ENCODE assay signal across 16 cellular contexts in genomic region chr18:44897445-44898215, GRCh38.
DNase-seq lines count a peak whose midpoint lies in the region; ATAC-seq lines count a peak whose summit lies in the region.
"Had no signal": no experiment of that assay in that cellular context is flagged by ENCODE, and none has a peak within 500 bp of the region (broad histone marks: within the 10 kb centered on the region; RNA-seq: fewer than 3 reads in every experiment).

No MANE protein-coding gene starts in this region.

- no peaks in the 10 kb centered on the region for H3K27me3 Mint-ChIP-seq in naive B cell

- no peak overlapping the region for H3K4me3 Mint-ChIP-seq in naive B cell
- H3K4me3 Mint-ChIP-seq: activated naive CD4-positive, alpha-beta T cell treated with anti-CD3 and anti-CD28 coated beads for 36 hours had no signal

- H3K9me3 Mint-ChIP-seq in naive B cell: no peaks in the 10 kb centered on the region
- H3K9me3 Mint-ChIP-seq: activated naive CD4-positive, alpha-beta T cell treated with anti-CD3 and anti-CD28 coated beads for 36 hours had no signal

- no peak overlapping the region for H3K9ac ChIP-seq in neuronal stem cell (ENCODE audit: low read depth, low read length, poor library complexity)

- H3K23ac ChIP-seq in neuronal stem cell (ENCODE audit: low read depth, low read length, poor library complexity): no peak overlapping the region

- H3K14ac ChIP-seq in neuronal stem cell (ENCODE audit: low read length): no peak overlapping the region

- no peak overlapping the region for H3K27ac ChIP-seq in neuronal stem cell (replicated peaks; ENCODE audit: low read length)
- H3K27ac ChIP-seq: coronary artery, foreskin keratinocyte, SJSA1, suprapubic skin had no signal

- no peak overlapping the region for H2BK12ac ChIP-seq in neuronal stem cell (ENCODE audit: low read length)

- H3K4ac ChIP-seq in neuronal stem cell (ENCODE audit: low read length): no peak overlapping the region

- H3K18ac ChIP-seq in neuronal stem cell (ENCODE audit: low read length): no peak overlapping the region

- H2BK15ac ChIP-seq in neuronal stem cell (ENCODE audit: low read length): no peak overlapping the region

- DNase-seq in DMS153 treated with DMSO at 0.1 percent for 48 hours (lab: John Stamatoyannopoulos, UW; ENCODE audit: unreplicated experiment): peak; percentile 64
- peak; percentile 72 for DNase-seq in NCI-H1105 (lab: John Stamatoyannopoulos, UW)
- peak; percentile 95 for DNase-seq in NCI-H748 treated with DMSO at 0.1 percent for 48 hours (lab: John Stamatoyannopoulos, UW)
- no peak for DNase-seq in naive B cell
- no peak for DNase-seq in neuronal stem cell (ENCODE audit: low spot score)
- DNase-seq: activated CD8-positive, alpha-beta memory T cell treated with anti-CD3 and anti-CD28 coated beads, Interleukin-2, amount 50 U/mL, for 4 hours; activated naive CD4-positive, alpha-beta T cell treated with anti-CD3 and anti-CD28 coated beads for 36 hours; foreskin keratinocyte; GF-D8; NCI-H2227 treated with DMSO at 0.1 percent for 48 hours; stimulated activated CD4-positive, alpha-beta T cell treated with anti-CD3 and anti-CD28 coated beads, Interleukin-1b, Interleukin-23, amount 100 ng/mL, for 48 hours had no signal

- no peaks in the 10 kb centered on the region for H3K79me1 ChIP-seq in neuronal stem cell (ENCODE audit: low read depth, low read length)

- WGBS in neuronal stem cell (ENCODE audit: extremely low coverage in 2 of 2, insufficient read length in 2 of 2, insufficient replicate concordance in 1 of 2), 2 donors: no CpG with 5 or more reads among the region's 8 CpGs

- peaks cover 4 to 7% of the 10 kb centered on the region in 2 donors for H3K4me1 ChIP-seq in neuronal stem cell (ENCODE audit: control insufficient read depth in 2 of 2, insufficient read depth in 1 of 2, low read depth in 1 of 2, low read length in 2 of 2)

- peaks cover 38 to 70% (median 56%) of the 10 kb centered on the region in 3 donors for H3K4me1 Mint-ChIP-seq in naive B cell

- no peak overlapping the region for H2AFZ ChIP-seq in neuronal stem cell (ENCODE audit: low read length)

- H2BK5ac ChIP-seq in neuronal stem cell (ENCODE audit: low read length): no peak overlapping the region

- no peak overlapping the region for H2BK120ac ChIP-seq in neuronal stem cell (ENCODE audit: low read depth, low read length)

- H3K9me3 ChIP-seq in neuronal stem cell (replicated peaks in 1 of 2; ENCODE audit: control insufficient read depth in 2 of 2, insufficient read depth in 1 of 2, low read depth in 1 of 2, low read length in 2 of 2): no peaks in the 10 kb centered on the region
- H3K9me3 ChIP-seq: SJSA1, suprapubic skin had no signal

- H3K36me3 Mint-ChIP-seq in naive B cell: peaks cover 8 to 9% of the 10 kb centered on the region in 2 donors

- no peak overlapping the region for H3K4me2 ChIP-seq in neuronal stem cell (ENCODE audit: insufficient read depth, low read length, poor library complexity, severe bottlenecking)

- no peak overlapping the region for H2AK5ac ChIP-seq in neuronal stem cell (ENCODE audit: low read depth, low read length)

- no peaks in the 10 kb centered on the region for H3K36me3 ChIP-seq in neuronal stem cell (replicated peaks in 1 of 2; ENCODE audit: control insufficient read depth in 2 of 2, insufficient read depth in 2 of 2, low read length in 2 of 2)
- H3K36me3 ChIP-seq: SJSA1, suprapubic skin had no signal

- no peak overlapping the region for H4K8ac ChIP-seq in neuronal stem cell (ENCODE audit: low read depth, low read length)

- no peak overlapping the region for H4K91ac ChIP-seq in neuronal stem cell (ENCODE audit: low read depth, low read length, poor library complexity)

- no peaks in the 10 kb centered on the region for H3K27me3 ChIP-seq in neuronal stem cell (ENCODE audit: control insufficient read depth in 3 of 3, insufficient read depth in 3 of 3, low read depth in 1 of 3, low read length in 3 of 3)
- H3K27me3 ChIP-seq: foreskin keratinocyte, SJSA1, suprapubic skin had no signal

- no peak overlapping the region for H3K4me3 ChIP-seq in neuronal stem cell (ENCODE audit: low read length in 2 of 2)
- H3K4me3 ChIP-seq: coronary artery, SJSA1, suprapubic skin had no signal

- ATAC-seq in naive B cell (ENCODE audit: low read depth in 2 of 2) (no peak), HG03039 (IDR thresholded peaks at IDR 0.05; ENCODE audit: unreplicated experiment) (no peak), HG02884 (IDR thresholded peaks at IDR 0.05; ENCODE audit: unreplicated experiment) (no peak)
- ATAC-seq: foreskin keratinocyte had no signal

- H3K27ac Mint-ChIP-seq in naive B cell: peak overlapping the region in 4 of 6 donors; percentile 12 to 94 (median 36)
- H3K27ac Mint-ChIP-seq: activated naive CD4-positive, alpha-beta T cell treated with anti-CD3 and anti-CD28 coated beads for 36 hours had no signal

Comparison
In these comparisons a context has a peak if more than half of its experiments do, and no peak if none do; other contexts are left out.
1. DNase-seq: peak in DMS153 treated with DMSO at 0.1 percent for 48 hours (single experiment), NCI-H1105 (single experiment) and NCI-H748 treated with DMSO at 0.1 percent for 48 hours (single experiment); none in naive B cell (single experiment) and neuronal stem cell (single experiment).